ENCODE assay signal across 7 cellular contexts in genomic region chr12:113712481-113712880, GRCh38.
"Had no signal": no experiment of that assay in that cellular context is flagged by ENCODE, and none has a peak within 500 bp of the region (broad histone marks: within the 10 kb centered on the region; RNA-seq: fewer than 3 reads in every experiment).

No MANE protein-coding gene starts in this region.

- H3K4me3 Mint-ChIP-seq: HFFc6 had no signal

- H3K36me3 ChIP-seq: HAP-1 had no signal

- H2AFZ ChIP-seq: GM23248 had no signal

- H3K27ac Mint-ChIP-seq: HFFc6 had no signal

- DNase-seq: GM23248, GOT3, H7, HFFc6, IMR-90 had no signal

- H3K9me3 ChIP-seq: HAP-1 had no signal

- H3K4me3 ChIP-seq: GM23248, HAP-1, K562 had no signal

- H3K27ac ChIP-seq: GM23248 had no signal

- H3K4me1 ChIP-seq: HAP-1 had no signal

- H3K9ac ChIP-seq: GM23248 had no signal
